In genomic region chr11:70381872-70382842, GRCh38 we compare ENCODE assay signal across 12 cellular contexts. TPM values are rescaled to one million over a fixed set of nuclear protein-coding genes. Genes with fewer than 3 reads are reported as not detected.
DNase-seq lines count a peak whose midpoint lies in the region; ATAC-seq and TF ChIP-seq lines count a peak whose summit lies in the region.
"Had no signal": no experiment of that assay in that cellular context is flagged by ENCODE, and none has a peak within 500 bp of the region (broad histone marks: within the 10 kb centered on the region; RNA-seq: fewer than 3 reads in every experiment).

No MANE protein-coding gene starts in this region.

- H3K4me1 Mint-ChIP-seq in activated CD4-positive, alpha-beta T cell treated with anti-CD3 and anti-CD28 coated beads, Interleukin-2, amount 10 ng/mL, durations not matched to agents 24 days and 14 days: peaks cover 2% of the 10 kb centered on the region
- H3K4me1 Mint-ChIP-seq in activated T-helper 17 cell treated with anti-CD3 and anti-CD28 coated beads, Interleukin-2, amount 50 U/mL, for 72 hours: no peaks in the 10 kb centered on the region

- intact Hi-C loops in activated CD4-positive, alpha-beta T cell treated with anti-CD3 and anti-CD28 coated beads, Interleukin-2, amount 10 ng/mL, durations not matched to agents 24 days and 14 days (cut with micrococcal nuclease): no loop called here

- in situ Hi-C loops in astrocyte of the cerebellum (cut with HindIII; ENCODE audit: low sequenced_read_pairs): no loop called here

- H3K27me3 ChIP-seq in thoracic aorta (replicated peaks; ENCODE audit: insufficient read depth): no peaks in the 10 kb centered on the region
- H3K27me3 ChIP-seq: tibial artery had no signal

- no peak overlapping the region for H3K4me3 Mint-ChIP-seq in activated CD4-positive, alpha-beta T cell treated with anti-CD3 and anti-CD28 coated beads, Interleukin-2, amount 10 ng/mL, durations not matched to agents 24 days and 14 days
- H3K4me3 Mint-ChIP-seq in activated T-helper 17 cell treated with anti-CD3 and anti-CD28 coated beads, Interleukin-2, amount 50 U/mL, for 72 hours: no peak overlapping the region

- peak overlapping the region; percentile 45 for H3K27ac Mint-ChIP-seq in activated CD4-positive, alpha-beta T cell treated with anti-CD3 and anti-CD28 coated beads, Interleukin-2, amount 10 ng/mL, durations not matched to agents 24 days and 14 days
- H3K27ac Mint-ChIP-seq in activated T-helper 17 cell treated with anti-CD3 and anti-CD28 coated beads, Interleukin-2, amount 50 U/mL, for 72 hours: no peak overlapping the region

- H3K9me3 ChIP-seq in thoracic aorta: no peaks in the 10 kb centered on the region
- H3K9me3 ChIP-seq: tibial artery had no signal

- no peak for DNase-seq in activated CD4-positive, alpha-beta T cell treated with anti-CD3 and anti-CD28 coated beads, Interleukin-2, amount 10 ng/mL, durations not matched to agents 24 days and 14 days
- no peak for DNase-seq in activated CD4-positive, alpha-beta T cell treated with anti-CD3 and anti-CD28 coated beads for 1 hour
- DNase-seq in astrocyte of the cerebellum (ENCODE audit: low read depth): peak; percentile 61
- peak; percentile 76 for DNase-seq in islet precursor cell
- DNase-seq in thoracic aorta (ENCODE audit: low spot score): no peak
- no peak for DNase-seq in NCI-H524 (lab: John Stamatoyannopoulos, UW)
- DNase-seq: ACHN; SHP77; stimulated activated CD4-positive, alpha-beta T cell treated with anti-CD3 and anti-CD28 coated beads, Interleukin-1b, Interleukin-23, amount 100 ng/mL, for 48 hours had no signal

- peaks cover 10% of the 10 kb centered on the region for H3K36me3 ChIP-seq in thoracic aorta

- H3K36me3 Mint-ChIP-seq in activated CD4-positive, alpha-beta T cell treated with anti-CD3 and anti-CD28 coated beads, Interleukin-2, amount 10 ng/mL, durations not matched to agents 24 days and 14 days (ENCODE audit: low read depth): peaks cover 31% of the 10 kb centered on the region
- peaks cover 76% of the 10 kb centered on the region for H3K36me3 Mint-ChIP-seq in activated T-helper 17 cell treated with anti-CD3 and anti-CD28 coated beads, Interleukin-2, amount 50 U/mL, for 72 hours (ENCODE audit: low read depth)

- ATAC-seq in thoracic aorta (ENCODE audit: insufficient number of reproducible peaks, low FRiP score, low read depth) (peak; percentile 36), GM18861 (IDR thresholded peaks at IDR 0.05; ENCODE audit: unreplicated experiment) (no peak)
- no peak for ATAC-seq in activated T-helper 17 cell treated with anti-CD3 and anti-CD28 coated beads, Interleukin-2, amount 50 U/mL, for 72 hours (replicated peaks)

- H3K9me3 Mint-ChIP-seq in activated CD4-positive, alpha-beta T cell treated with anti-CD3 and anti-CD28 coated beads, Interleukin-2, amount 10 ng/mL, durations not matched to agents 24 days and 14 days: no peaks in the 10 kb centered on the region
- no peaks in the 10 kb centered on the region for H3K9me3 Mint-ChIP-seq in activated T-helper 17 cell treated with anti-CD3 and anti-CD28 coated beads, Interleukin-2, amount 50 U/mL, for 72 hours

- H3K4me3 ChIP-seq in astrocyte of the cerebellum (ENCODE audit: low read depth, low read length): no peak overlapping the region
- no peak overlapping the region for H3K4me3 ChIP-seq in thoracic aorta
- H3K4me3 ChIP-seq: tibial artery had no signal

- TF ChIP-seq CTCF in astrocyte of the cerebellum (IDR thresholded peaks at IDR 0.05; ENCODE audit: low read depth, low read length, missing control alignments) (peak; percentile 25), thoracic aorta (IDR thresholded peaks at IDR 0.05) (no peak)

- peaks cover 0 to 7% of the 10 kb centered on the region in 2 donors for H3K4me1 ChIP-seq in thoracic aorta (ENCODE audit: control insufficient read depth in 1 of 2, low read depth in 2 of 2)

- no peaks in the 10 kb centered on the region for H3K27me3 Mint-ChIP-seq in activated CD4-positive, alpha-beta T cell treated with anti-CD3 and anti-CD28 coated beads, Interleukin-2, amount 10 ng/mL, durations not matched to agents 24 days and 14 days
- no peaks in the 10 kb centered on the region for H3K27me3 Mint-ChIP-seq in activated T-helper 17 cell treated with anti-CD3 and anti-CD28 coated beads, Interleukin-2, amount 50 U/mL, for 72 hours

- H3K27ac ChIP-seq in thoracic aorta: peak overlapping the region in 1 of 2 donors; percentile 49

RNA-seq across cellular contexts. Expression of gene CTTN, which starts 16.2 kb away (rescaled TPM):
- total RNA-seq in activated CD4-positive, alpha-beta T cell treated with anti-CD3 and anti-CD28 coated beads, Interleukin-2, amount 10 ng/mL, durations not matched to agents 24 days and 14 days: 56.7 and 57.0 TPM in 2 replicates
- 100 to 1,000 TPM; 415 to 578 TPM for total RNA-seq in thoracic aorta
- total RNA-seq in activated T-helper 17 cell treated with anti-CD3 and anti-CD28 coated beads, Interleukin-2, amount 50 U/mL, for 72 hours: 10 to 100 TPM in 1 of 2 donors, 1 to 10 TPM in 1; 8.7 to 36.1 TPM

Comparison
In these comparisons a context has a peak if more than half of its experiments do, and no peak if none do; other contexts are left out.
1. DNase-seq: peak in astrocyte of the cerebellum (single experiment) and islet precursor cell (single experiment); none in activated CD4-positive, alpha-beta T cell treated with anti-CD3 and anti-CD28 coated beads, Interleukin-2, amount 10 ng/mL, durations not matched to agents 24 days and 14 days (single experiment), activated CD4-positive, alpha-beta T cell treated with anti-CD3 and anti-CD28 coated beads for 1 hour (single experiment), thoracic aorta (single experiment) and NCI-H524 (0 of 2).